In genomic region chr1:5981009-5981380, GRCh38 we compare ENCODE assay signal across 20 cellular contexts. TPM values are rescaled to one million over a fixed set of nuclear protein-coding genes. Genes with fewer than 3 reads are reported as not detected.
DNase-seq lines count a peak whose midpoint lies in the region; ATAC-seq and TF ChIP-seq lines count a peak whose summit lies in the region.
"Had no signal": no experiment of that assay in that cellular context is flagged by ENCODE, and none has a peak within 500 bp of the region (broad histone marks: within the 10 kb centered on the region; RNA-seq: fewer than 3 reads in every experiment).

No MANE protein-coding gene starts in this region.

- H3K36me3 ChIP-seq in BE2C (no peaks in the 10 kb centered on the region), mesendoderm (ENCODE audit: control insufficient read depth, insufficient read depth, low read length) (peaks cover 1% of the 10 kb centered on the region)
- H3K36me3 ChIP-seq: gastrocnemius medialis had no signal

- WGBS in H9 (ENCODE audit: extremely low coverage, insufficient read length, low lambda C conversion rate), result no CpG with 5 or more reads among the region's 8 CpGs
- no CpG with 5 or more reads among the region's 8 CpGs for WGBS in mesendoderm (ENCODE audit: extremely low coverage, insufficient coverage, low lambda C conversion rate)

- H3K27ac ChIP-seq in H9 (ENCODE audit: insufficient read length, low read depth, low read length) (no peak overlapping the region), mesendoderm (ENCODE audit: low read depth, low read length) (no peak overlapping the region)
- H3K27ac ChIP-seq: gastrocnemius medialis had no signal

- H3K18ac ChIP-seq in H9 (ENCODE audit: insufficient read length, low read depth, low read length) (no peak overlapping the region), mesendoderm (ENCODE audit: low read length) (no peak overlapping the region)

- H2BK15ac ChIP-seq in H9 (ENCODE audit: low read depth, low read length), result no peak overlapping the region
- H2BK15ac ChIP-seq in mesendoderm (replicated peaks; ENCODE audit: low read depth), result no peak overlapping the region

- H3K23ac ChIP-seq in H9 (ENCODE audit: insufficient read length, low read depth, low read length), result no peak overlapping the region
- H3K23ac ChIP-seq in mesendoderm (ENCODE audit: low read length), result no peak overlapping the region

- H3K9me3 Mint-ChIP-seq in H9 (peaks cover 8 to 11% of the 10 kb centered on the region in 2 experiments), chondrocyte (ENCODE audit: low read depth) (no peaks in the 10 kb centered on the region), T-cell (no peaks in the 10 kb centered on the region)
- H3K9me3 Mint-ChIP-seq: CD4-positive, alpha-beta T cell had no signal

- no peaks in the 10 kb centered on the region for H4K20me1 ChIP-seq in H9 (ENCODE audit: control insufficient read depth, insufficient read depth, insufficient read length)

- H3K79me1 ChIP-seq in H9 (ENCODE audit: insufficient read depth, low read depth, low read length, poor library complexity, severe bottlenecking) (no peaks in the 10 kb centered on the region), mesendoderm (ENCODE audit: low read length) (no peaks in the 10 kb centered on the region)

- H3K23me2 ChIP-seq in H9 (ENCODE audit: insufficient read length, low read depth, low read length, poor library complexity, severe bottlenecking), result no peaks in the 10 kb centered on the region

- H3K4me2 ChIP-seq in H9 (ENCODE audit: insufficient read depth, insufficient read length, low read length) (peak overlapping the region; percentile 38), mesendoderm (ENCODE audit: low read length) (peak overlapping the region; percentile 43)

- no peak overlapping the region for H2AFZ ChIP-seq in H9 (ENCODE audit: low read length)

- CTCF ChIA-PET in T-cell (lab: Charles Lee), result no interaction called here

- no peak overlapping the region for H4K91ac ChIP-seq in H9 (ENCODE audit: insufficient read length, low read depth, low read length)

- H4K5ac ChIP-seq in H9 (ENCODE audit: insufficient read length, low read depth, low read length), result no peak overlapping the region
- H4K5ac ChIP-seq in mesendoderm (ENCODE audit: low read length), result peak overlapping the region; percentile 62

- ATAC-seq in T-cell (replicated peaks in 1 of 4) (no peak), HG03442 (IDR thresholded peaks at IDR 0.05; ENCODE audit: unreplicated experiment) (no peak)
- ATAC-seq: stimulated activated naive CD8-positive, alpha-beta T cell treated with anti-CD3 and anti-CD28 coated beads, Interleukin-15, Interleukin-2, amounts not matched to agents 100 U/mL and 50 U/mL, for 24 hours had no signal

- H3K27me3 ChIP-seq in BE2C (no peaks in the 10 kb centered on the region), H9 (ENCODE audit: insufficient read depth, low read length) (no peaks in the 10 kb centered on the region), mesendoderm (ENCODE audit: insufficient read depth, low read length, poor library complexity) (no peaks in the 10 kb centered on the region)
- H3K27me3 ChIP-seq: gastrocnemius medialis, tibial nerve had no signal

- H2BK20ac ChIP-seq in H9 (ENCODE audit: low read depth, low read length, poor library complexity, severe bottlenecking), result no peak overlapping the region

- H3K79me2 ChIP-seq in H9 (ENCODE audit: insufficient read depth, low read length) (no peaks in the 10 kb centered on the region), mesendoderm (ENCODE audit: control insufficient read depth, insufficient read depth, low read length) (no peaks in the 10 kb centered on the region)

- 0 out of 2 replicates have a peak overlapping the region, but pooled peaks have one; percentile 52 for H3K14ac ChIP-seq in H9 (ENCODE audit: insufficient read depth, low read length)

- H3K4me3 Mint-ChIP-seq in H9 (peak overlapping the region; percentile 46 to 65), chondrocyte (ENCODE audit: unreplicated experiment) (no peak overlapping the region), T-cell (no peak overlapping the region)
- H3K4me3 Mint-ChIP-seq: CD4-positive, alpha-beta T cell had no signal

- POLR2A ChIA-PET in T-cell (lab: Charles Lee), result no interaction called here

- H4K8ac ChIP-seq in H9 (replicated peaks; ENCODE audit: insufficient read length, low read depth, low read length), result no peak overlapping the region
- no peak overlapping the region for H4K8ac ChIP-seq in mesendoderm (ENCODE audit: low read depth, low read length)

- H2BK120ac ChIP-seq in H9 (ENCODE audit: low read depth, low read length, poor library complexity, severe bottlenecking) (no peak overlapping the region), mesendoderm (ENCODE audit: low read depth, low read length) (no peak overlapping the region)

- H3K9ac ChIP-seq in H9 (ENCODE audit: extremely low read depth, insufficient read length, low read length), result no peak overlapping the region
- H3K9ac ChIP-seq in mesendoderm (ENCODE audit: low read length), result peak overlapping the region; percentile 43

- H2AK5ac ChIP-seq in H9 (ENCODE audit: insufficient read length, low read length) (no peak overlapping the region), mesendoderm (ENCODE audit: low read length) (no peak overlapping the region)

- H3K9me3 ChIP-seq in BE2C (no peaks in the 10 kb centered on the region), H9 (ENCODE audit: control insufficient read depth, low read depth, low read length) (no peaks in the 10 kb centered on the region)
- H3K9me3 ChIP-seq: gastrocnemius medialis, tibial nerve had no signal

- no peak for TF ChIP-seq CTCF in BE2C (IDR thresholded peaks at IDR 0.05; ENCODE audit: low read depth, low read length)
- no peak for TF ChIP-seq CTCF in H9 (conservative IDR thresholded peaks at IDR 0.05)
- no peak for TF ChIP-seq CTCF in chondrocyte (IDR thresholded peaks at IDR 0.05)

- H3K4me1 Mint-ChIP-seq in H9, result peaks cover 14 to 18% of the 10 kb centered on the region in 2 experiments
- peaks cover 9% of the 10 kb centered on the region for H3K4me1 Mint-ChIP-seq in chondrocyte (ENCODE audit: low read depth)
- peaks cover 0 to 19% (median 2%) of the 10 kb centered on the region in 3 donors for H3K4me1 Mint-ChIP-seq in T-cell

- H3K27me3 Mint-ChIP-seq in H9 (ENCODE audit: low read depth), result peaks cover 3% of the 10 kb centered on the region
- no peaks in the 10 kb centered on the region for H3K27me3 Mint-ChIP-seq in chondrocyte (ENCODE audit: low read depth)
- H3K27me3 Mint-ChIP-seq in T-cell, result no peaks in the 10 kb centered on the region
- H3K27me3 Mint-ChIP-seq: CD4-positive, alpha-beta T cell had no signal

- H3K4me3 ChIP-seq in BE2C (ENCODE audit: low read depth, low read length) (peak overlapping the region; percentile 42), mesendoderm (ENCODE audit: low read length) (no peak overlapping the region)
- H3K4me3 ChIP-seq: gastrocnemius medialis, skin epidermis, tibial nerve had no signal

- no peak overlapping the region for H3T11ph ChIP-seq in H9 (ENCODE audit: low read length)

- no peak overlapping the region for H2BK5ac ChIP-seq in H9 (ENCODE audit: insufficient read length, low read length)
- peak overlapping the region; percentile 43 for H2BK5ac ChIP-seq in mesendoderm (ENCODE audit: low read length)

- H3K36me3 Mint-ChIP-seq in H9 (ENCODE audit: insufficient read depth in 1 of 3, low read depth in 3 of 3) (peaks cover 10 to 23% (median 22%) of the 10 kb centered on the region in 3 experiments), chondrocyte (ENCODE audit: low read depth) (peaks cover 8% of the 10 kb centered on the region), T-cell (peaks cover 37% of the 10 kb centered on the region)

- peak overlapping the region; percentile 59 to 93 (median 83) for H3K27ac Mint-ChIP-seq in H9
- H3K27ac Mint-ChIP-seq in chondrocyte (ENCODE audit: unreplicated experiment), result no peak overlapping the region
- no peak overlapping the region for H3K27ac Mint-ChIP-seq in T-cell
- H3K27ac Mint-ChIP-seq: CD4-positive, alpha-beta T cell had no signal

- H3K4me1 ChIP-seq in BE2C (peaks cover 9% of the 10 kb centered on the region), H9 (ENCODE audit: insufficient read depth, low read length) (no peaks in the 10 kb centered on the region; the same call in 1 of the 2 replicates), mesendoderm (ENCODE audit: control insufficient read depth, low read depth, low read length) (peaks cover 7% of the 10 kb centered on the region)
- H3K4me1 ChIP-seq: gastrocnemius medialis had no signal

- no peak overlapping the region for H2BK12ac ChIP-seq in H9 (ENCODE audit: insufficient read length, low read depth, low read length)

- H3K56ac ChIP-seq in H9 (ENCODE audit: insufficient read length, low read depth, low read length) (no peak overlapping the region), mesendoderm (ENCODE audit: low read length) (peak overlapping the region; percentile 82)

- no peak for DNase-seq in BE2C
- DNase-seq in H9, result no peak
- peak; percentile 60 for DNase-seq in chondrocyte (ENCODE audit: low spot score)
- DNase-seq in mesendoderm, result no peak
- DNase-seq in T-cell, result no peak
- DNase-seq in SHP77 (lab: John Stamatoyannopoulos, UW), result no peak
- DNase-seq in NCI-H2171 (lab: John Stamatoyannopoulos, UW), result no peak
- DNase-seq: activated CD4-positive, alpha-beta T cell treated with anti-CD3 and anti-CD28 coated beads, Interleukin-2, amount 50 U/mL, for 1 hour; activated gamma-delta T cell treated with Interleukin-2 at 50 U/mL for 16 hours; CD4-positive, alpha-beta T cell; central memory CD4-positive, alpha-beta T cell; GDM1; midbrain; SHP77 treated with DMSO at 0.1 percent for 48 hours; stimulated activated CD4-positive, alpha-beta T cell treated with anti-CD3 and anti-CD28 coated beads, Interleukin-2, amount 100 ng/mL, for 48 hours; stimulated activated naive CD8-positive, alpha-beta T cell treated with anti-CD3 and anti-CD28 coated beads, Interleukin-15, Interleukin-2, amounts not matched to agents 100 U/mL and 50 U/mL, for 24 hours had no signal

- no peak overlapping the region for H3K4ac ChIP-seq in H9 (ENCODE audit: low read depth, low read length)
- H3K4ac ChIP-seq in mesendoderm (ENCODE audit: low read depth, low read length), result no peak overlapping the region

RNA-seq across cellular contexts. Expression of gene NPHP4, which starts 11.2 kb away (rescaled TPM):
- polyA plus RNA-seq in BE2C (2012; ENCODE audit: insufficient read depth, insufficient read length, low read depth), result 13.0 TPM
- total RNA-seq in H9 (2021), result 14.3 and 17.6 TPM in 2 replicates
- 7.6 to 11.9 TPM (median 8.7 TPM) in 3 replicates for total RNA-seq in chondrocyte
- 3.0 TPM for polyA plus RNA-seq in mesendoderm (2013, experiment 1 of 2)
- 3.0 TPM for polyA plus RNA-seq in mesendoderm (2013, experiment 2 of 2)
- 10 to 100 TPM in 1 of 5 donors, 1 to 10 TPM in 4; 9.0 to 10.5 (median 9.8) TPM for total RNA-seq in T-cell

Comparison
In these comparisons a context has a peak if more than half of its experiments do, and no peak if none do; other contexts are left out.
1. H3K27ac Mint-ChIP-seq: peak in H9 (3 of 3); none in chondrocyte (single experiment) and T-cell (0 of 2).
2. H3K4me3 Mint-ChIP-seq: peak in H9 (2 of 2); none in chondrocyte (single experiment) and T-cell (0 of 3).